8 cellular contexts compared by ENCODE assay signal in genomic region chr5:73564644-73565165, GRCh38. TPM values are rescaled to one million over a fixed set of nuclear protein-coding genes. Genes with fewer than 3 reads are reported as not detected.
A peak's percentile ranks its signal among the peaks of the same experiment; 100 is the strongest.
DNase-seq lines count a peak whose midpoint lies in the region; ATAC-seq and TF ChIP-seq lines count a peak whose summit lies in the region.

No MANE protein-coding gene starts in this region.

- H3K36me3 ChIP-seq in MM.1S (replicated peaks; ENCODE audit: insufficient read depth, low read length) (no peaks in the 10 kb centered on the region; the same call in 1 of the 2 replicates), adrenal gland (replicated peaks in 1 of 2) (peaks cover 0 to 24% of the 10 kb centered on the region in 2 donors), iPS-20b (ENCODE audit: insufficient read depth, low read depth, low read length) (peaks cover 24% of the 10 kb centered on the region)

- peak overlapping the region; percentile 83 for H2AFZ ChIP-seq in MM.1S (ENCODE audit: low read length)

- peak overlapping the region; percentile 100 for H3K27ac Mint-ChIP-seq in activated CD8-positive, alpha-beta memory T cell treated with anti-CD3 and anti-CD28 coated beads, Interleukin-2, amount 10 ng/mL, durations not matched to agents 7 days and 5 days

- H4K20me1 ChIP-seq in MM.1S (ENCODE audit: insufficient read depth, low read length) = no peaks in the 10 kb centered on the region

- no peak for TF ChIP-seq CTCF in MM.1S (IDR thresholded peaks at IDR 0.05; ENCODE audit: low read length)
- TF ChIP-seq CTCF in adrenal gland (IDR thresholded peaks at IDR 0.05) = no peak

- no peaks in the 10 kb centered on the region for H3K27me3 Mint-ChIP-seq in activated CD8-positive, alpha-beta memory T cell treated with anti-CD3 and anti-CD28 coated beads, Interleukin-2, amount 10 ng/mL, durations not matched to agents 7 days and 5 days

- peaks cover 45% of the 10 kb centered on the region for H3K4me1 Mint-ChIP-seq in activated CD8-positive, alpha-beta memory T cell treated with anti-CD3 and anti-CD28 coated beads, Interleukin-2, amount 10 ng/mL, durations not matched to agents 7 days and 5 days

- WGBS in adrenal gland, 4 donors = 0 to 2% (median 1%) methylated on average over 12 of the region's 12 CpGs

- H3K9me3 Mint-ChIP-seq in activated CD8-positive, alpha-beta memory T cell treated with anti-CD3 and anti-CD28 coated beads, Interleukin-2, amount 10 ng/mL, durations not matched to agents 7 days and 5 days (ENCODE audit: low read depth) = no peaks in the 10 kb centered on the region

- H3K4me2 ChIP-seq in MM.1S (ENCODE audit: low read depth, low read length) = peak overlapping the region; percentile 81

- H3K9me3 ChIP-seq in MM.1S (replicated peaks; ENCODE audit: insufficient read depth, low read length) (no peaks in the 10 kb centered on the region), adrenal gland (replicated peaks in 1 of 3) (no peaks in the 10 kb centered on the region), iPS-20b (ENCODE audit: insufficient read depth, low read depth, low read length) (no peaks in the 10 kb centered on the region)

- H3K4me3 ChIP-seq in MM.1S (ENCODE audit: low read length) (peak overlapping the region; percentile 94), adrenal gland (peak overlapping the region; percentile 6 to 91 (median 74)), iPS-20b (ENCODE audit: low read length) (peak overlapping the region; percentile 86)

- no peaks in the 10 kb centered on the region for H3K9me2 ChIP-seq in MM.1S (replicated peaks; ENCODE audit: insufficient read depth, low read length)

- H3F3A ChIP-seq in MM.1S (ENCODE audit: insufficient read depth, low read length) = no peaks in the 10 kb centered on the region

- H3K27ac ChIP-seq in MM.1S (ENCODE audit: low read length) (peak overlapping the region; percentile 77), adrenal gland (peak overlapping the region; percentile 87 to 93 (median 87)), iPS-20b (ENCODE audit: low read length) (peak overlapping the region; percentile 94)

- peak overlapping the region; percentile 97 for H3K4me3 Mint-ChIP-seq in activated CD8-positive, alpha-beta memory T cell treated with anti-CD3 and anti-CD28 coated beads, Interleukin-2, amount 10 ng/mL, durations not matched to agents 7 days and 5 days

- no peak for ATAC-seq in activated CD8-positive, alpha-beta memory T cell treated with anti-CD3 and anti-CD28 coated beads, Interleukin-2, amount 10 ng/mL, durations not matched to agents 7 days and 5 days
- no peak for ATAC-seq in stimulated activated naive CD8-positive, alpha-beta T cell treated with anti-CD3 and anti-CD28 coated beads, Interleukin-15, Interleukin-2, amounts not matched to agents 100 U/mL and 50 U/mL, for 24 hours

- H3K9ac ChIP-seq in MM.1S (ENCODE audit: low read length) (peak overlapping the region; percentile 90), iPS-20b (ENCODE audit: low read depth, low read length) (peak overlapping the region; percentile 95)

- peak; percentile 44 for DNase-seq in activated CD8-positive, alpha-beta memory T cell treated with anti-CD3 and anti-CD28 coated beads, Interleukin-2, amount 10 ng/mL, durations not matched to agents 7 days and 5 days
- DNase-seq in activated CD8-positive, alpha-beta memory T cell treated with anti-CD3 and anti-CD28 coated beads, Interleukin-2, amount 50 U/mL, for 48 hours = no peak
- DNase-seq in MM.1S (peak; percentile 8), adrenal gland (peak in 3 of 7 donors; percentile 16 to 56 (median 27)), NCI-H2227 (lab: John Stamatoyannopoulos, UW; ENCODE audit: unreplicated experiment) (no peak), SKM-1 (lab: John Stamatoyannopoulos, UW; ENCODE audit: unreplicated experiment) (no peak)
- DNase-seq in stimulated activated naive CD8-positive, alpha-beta T cell treated with anti-CD3 and anti-CD28 coated beads, Interleukin-15, Interleukin-2, amounts not matched to agents 100 U/mL and 50 U/mL, for 24 hours = peak; percentile 7

- peaks cover 22% of the 10 kb centered on the region for H3K36me3 Mint-ChIP-seq in activated CD8-positive, alpha-beta memory T cell treated with anti-CD3 and anti-CD28 coated beads, Interleukin-2, amount 10 ng/mL, durations not matched to agents 7 days and 5 days

- CTCF ChIA-PET in activated CD8-positive, alpha-beta memory T cell treated with anti-CD3 and anti-CD28 coated beads, Interleukin-2, amount 10 ng/mL, durations not matched to agents 7 days and 5 days (lab: Charles Lee) = interaction anchor here (0.8 to 2.1 kb wide), 5 partner anchors 9 to 45 kb away, joined by 3 to 7 read pairs (median 5); no protein-coding TSS in a partner anchor

- intact Hi-C loops in adrenal gland (cut with DNase I) = no loop called here

- peaks cover 61% of the 10 kb centered on the region for H3K79me2 ChIP-seq in MM.1S (ENCODE audit: low read length)

- no peak for TF ChIP-seq POLR2A in adrenal gland (IDR thresholded peaks at IDR 0.05)

- H3K27me3 ChIP-seq in MM.1S (replicated peaks; ENCODE audit: insufficient read depth, low read length) (no peaks in the 10 kb centered on the region), adrenal gland (no peaks in the 10 kb centered on the region), iPS-20b (ENCODE audit: insufficient read depth, low read length) (no peaks in the 10 kb centered on the region)

- H3K4me1 ChIP-seq in MM.1S (ENCODE audit: low read length) = peaks cover 9% of the 10 kb centered on the region
- H3K4me1 ChIP-seq in adrenal gland (replicated peaks in 1 of 2) = peaks cover 22 to 37% of the 10 kb centered on the region in 2 donors
- H3K4me1 ChIP-seq in iPS-20b (ENCODE audit: insufficient read depth, low read length) = peaks cover 16% of the 10 kb centered on the region; the same call in 1 of the 2 replicates

RNA-seq across cellular contexts. Expression of gene ANKRA2, which starts 0.7 kb away (rescaled TPM):
- total RNA-seq in activated CD8-positive, alpha-beta memory T cell treated with anti-CD3 and anti-CD28 coated beads, Interleukin-2, amount 10 ng/mL, durations not matched to agents 7 days and 5 days = 10 to 100 TPM; 20.7 to 21.6 TPM
- total RNA-seq in adrenal gland = 10 to 100 TPM; 14.3 to 36.1 (median 27.6) TPM
- 10 to 100 TPM; 19.6 to 35.8 (median 22.0) TPM for polyA plus RNA-seq in adrenal gland

RNA-seq across cellular contexts. Expression of gene UTP15, which starts 0.8 kb away (rescaled TPM):
- 10 to 100 TPM; 22.3 to 25.9 TPM for total RNA-seq in activated CD8-positive, alpha-beta memory T cell treated with anti-CD3 and anti-CD28 coated beads, Interleukin-2, amount 10 ng/mL, durations not matched to agents 7 days and 5 days
- total RNA-seq in adrenal gland = 10 to 100 TPM in 6 of 8 donors, 1 to 10 TPM in 2; 6.2 to 30.2 (median 16.9) TPM
- 10 to 100 TPM in 1 of 3 donors, 1 to 10 TPM in 2; 4.2 to 19.2 (median 5.1) TPM for polyA plus RNA-seq in adrenal gland

Comparison
In these comparisons a context has a peak if more than half of its experiments do, and no peak if none do; other contexts are left out.
1. DNase-seq: peak in activated CD8-positive, alpha-beta memory T cell treated with anti-CD3 and anti-CD28 coated beads, Interleukin-2, amount 10 ng/mL, durations not matched to agents 7 days and 5 days (single experiment), MM.1S (single experiment) and stimulated activated naive CD8-positive, alpha-beta T cell treated with anti-CD3 and anti-CD28 coated beads, Interleukin-15, Interleukin-2, amounts not matched to agents 100 U/mL and 50 U/mL, for 24 hours (single experiment); none in activated CD8-positive, alpha-beta memory T cell treated with anti-CD3 and anti-CD28 coated beads, Interleukin-2, amount 50 U/mL, for 48 hours (single experiment), NCI-H2227 (single experiment) and SKM-1 (single experiment).
2. Peak in every context shown above with its lines, with median percentiles within 50 percentile points of each other: H3K27ac ChIP-seq and H3K4me3 ChIP-seq.